In the genomic region with DNA sequence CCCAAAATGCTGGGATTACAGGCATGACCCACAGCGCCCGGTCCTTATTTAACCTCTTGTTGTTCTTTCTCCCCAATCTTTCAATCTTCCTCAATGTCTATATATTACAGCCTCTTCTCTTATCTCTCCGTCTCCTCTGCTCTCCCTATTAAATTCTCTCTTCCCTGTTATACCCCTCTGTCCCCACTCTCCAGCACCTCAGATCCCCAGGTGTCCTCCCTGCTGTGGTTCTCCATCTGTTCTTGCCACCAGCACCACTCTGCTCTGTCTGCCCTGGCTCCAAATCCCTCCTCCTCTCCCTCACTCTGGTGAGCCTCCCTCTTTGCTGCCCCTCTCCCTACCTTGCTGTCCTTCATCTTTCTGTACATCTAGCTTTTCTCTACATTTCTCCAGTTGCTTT, we compare ENCODE assay signal across 8 cellular contexts. TPM values are rescaled to one million over a fixed set of nuclear protein-coding genes. Genes with fewer than 3 reads are reported as not detected.
DNase-seq lines count a peak whose midpoint lies in the region; ATAC-seq and TF ChIP-seq lines count a peak whose summit lies in the region.

No MANE protein-coding gene starts in this region.

- H3K9me3 ChIP-seq in T-helper 17 cell (ENCODE audit: control insufficient read depth, low read length, poor library complexity, severe bottlenecking) = peaks cover 4% of the 10 kb centered on the region
- peaks cover 0 to 27% (median 0%) of the 10 kb centered on the region in 3 donors for H3K9me3 ChIP-seq in esophagus squamous epithelium

- H3K27me3 ChIP-seq in esophagus squamous epithelium = no peaks in the 10 kb centered on the region

- H3K4me1 ChIP-seq in esophagus squamous epithelium = peaks cover 0 to 28% (median 4%) of the 10 kb centered on the region in 3 donors

- no peak for TF ChIP-seq POLR2A in esophagus squamous epithelium (IDR thresholded peaks at IDR 0.05)

- ATAC-seq in T-helper 17 cell = no peak
- ATAC-seq in stimulated activated naive B cell treated with anti-CD40 and anti-IgM and Interleukin-4, amounts not matched to agents 10 μg/mL and 1 μg/mL and 100 μg/mL, for 72 hours (replicated peaks) = no peak
- no peak for ATAC-seq in HG02970 (IDR thresholded peaks at IDR 0.05; ENCODE audit: low FRiP score, unreplicated experiment)

- H3K27ac ChIP-seq in esophagus squamous epithelium = peak overlapping the region in 1 of 4 donors; percentile 91

- peaks cover 49% of the 10 kb centered on the region for H3K36me3 Mint-ChIP-seq in T-helper 2 cell treated with Interferon-gamma antibody and Interleukin-4, amounts not matched to agents 5 μg/mL and 100 μg/mL, for 36 hours (ENCODE audit: low read depth)
- peaks cover 3% of the 10 kb centered on the region for H3K36me3 Mint-ChIP-seq in T-helper 17 cell (ENCODE audit: low read depth)
- peaks cover 17 to 41% of the 10 kb centered on the region in 2 donors for H3K36me3 Mint-ChIP-seq in stimulated activated naive B cell treated with anti-CD40 and anti-IgM and Interleukin-4, amounts not matched to agents 10 μg/mL and 1 μg/mL and 100 μg/mL, for 72 hours

- no peaks in the 10 kb centered on the region for H3K27me3 Mint-ChIP-seq in T-helper 2 cell treated with Interferon-gamma antibody and Interleukin-4, amounts not matched to agents 5 μg/mL and 100 μg/mL, for 36 hours (ENCODE audit: low read depth)
- H3K27me3 Mint-ChIP-seq in T-helper 17 cell = no peaks in the 10 kb centered on the region
- H3K27me3 Mint-ChIP-seq in stimulated activated naive B cell treated with anti-CD40 and anti-IgM and Interleukin-4, amounts not matched to agents 10 μg/mL and 1 μg/mL and 100 μg/mL, for 72 hours = no peaks in the 10 kb centered on the region

- 90 to 95% methylated on average over 3 of the region's 3 CpGs for WGBS in esophagus squamous epithelium, 2 donors

- H3K4me1 Mint-ChIP-seq in T-helper 2 cell treated with Interferon-gamma antibody and Interleukin-4, amounts not matched to agents 5 μg/mL and 100 μg/mL, for 36 hours (ENCODE audit: low read depth) = peaks cover 18% of the 10 kb centered on the region
- H3K4me1 Mint-ChIP-seq in T-helper 17 cell = peaks cover 15% of the 10 kb centered on the region
- H3K4me1 Mint-ChIP-seq in stimulated activated naive B cell treated with anti-CD40 and anti-IgM and Interleukin-4, amounts not matched to agents 10 μg/mL and 1 μg/mL and 100 μg/mL, for 72 hours = peaks cover 21 to 47% of the 10 kb centered on the region in 2 donors

- H3K27ac Mint-ChIP-seq in T-helper 2 cell treated with Interferon-gamma antibody and Interleukin-4, amounts not matched to agents 5 μg/mL and 100 μg/mL, for 36 hours = no peak overlapping the region
- H3K27ac Mint-ChIP-seq in T-helper 17 cell = peak overlapping the region; percentile 83
- peak overlapping the region; percentile 96 for H3K27ac Mint-ChIP-seq in stimulated activated naive B cell treated with anti-CD40 and anti-IgM and Interleukin-4, amounts not matched to agents 10 μg/mL and 1 μg/mL and 100 μg/mL, for 72 hours

- DNase-seq in T-helper 2 cell treated with Interferon-gamma antibody and Interleukin-4, amounts not matched to agents 5 μg/mL and 100 μg/mL, for 36 hours (ENCODE audit: low spot score) = no peak
- no peak for DNase-seq in T-helper 2 cell
- no peak for DNase-seq in T-helper 17 cell
- no peak for DNase-seq in esophagus squamous epithelium (lab: John Stamatoyannopoulos, UW)
- no peak for DNase-seq in stimulated activated naive B cell treated with anti-CD40 and anti-IgM and Interleukin-4, amounts not matched to agents 10 μg/mL and 1 μg/mL and 100 μg/mL, for 72 hours
- DNase-seq in mucosa of gallbladder (ENCODE audit: low spot score) = no peak
- DNase-seq in NCI-H2227 (lab: John Stamatoyannopoulos, UW; ENCODE audit: unreplicated experiment) = no peak

- H3K4me3 ChIP-seq in esophagus squamous epithelium = peak overlapping the region in 3 of 4 donors; percentile 61 to 77 (median 69)

- H3K36me3 ChIP-seq in esophagus squamous epithelium = peaks cover 0 to 29% (median 0%) of the 10 kb centered on the region in 3 donors

- TF ChIP-seq CTCF in esophagus squamous epithelium (IDR thresholded peaks at IDR 0.05) = no peak

- peaks cover 56% of the 10 kb centered on the region for H3K9me3 Mint-ChIP-seq in T-helper 2 cell treated with Interferon-gamma antibody and Interleukin-4, amounts not matched to agents 5 μg/mL and 100 μg/mL, for 36 hours
- peaks cover 4 to 5% of the 10 kb centered on the region in 2 donors for H3K9me3 Mint-ChIP-seq in stimulated activated naive B cell treated with anti-CD40 and anti-IgM and Interleukin-4, amounts not matched to agents 10 μg/mL and 1 μg/mL and 100 μg/mL, for 72 hours

- intact Hi-C loops in esophagus squamous epithelium (cut with DNase I) = no loop called here

- H3K4me3 Mint-ChIP-seq in T-helper 2 cell treated with Interferon-gamma antibody and Interleukin-4, amounts not matched to agents 5 μg/mL and 100 μg/mL, for 36 hours = peak overlapping the region; percentile 78
- H3K4me3 Mint-ChIP-seq in T-helper 17 cell = peak overlapping the region; percentile 85
- peak overlapping the region; percentile 84 to 85 for H3K4me3 Mint-ChIP-seq in stimulated activated naive B cell treated with anti-CD40 and anti-IgM and Interleukin-4, amounts not matched to agents 10 μg/mL and 1 μg/mL and 100 μg/mL, for 72 hours

RNA-seq across cellular contexts. Expression of gene ZNF600, which starts 1.1 kb away (rescaled TPM):
- total RNA-seq in T-helper 17 cell (10 to 100 TPM in 1 of 2 donors, 1 to 10 TPM in 1; 5.7 to 17.9 TPM), esophagus squamous epithelium (10 to 100 TPM in 1 of 4 donors, 1 to 10 TPM in 3; 2.3 to 16.2 (median 4.6) TPM), mucosa of gallbladder (18.1 TPM)

RNA-seq across cellular contexts. Expression of gene ZNF28, which starts 35.9 kb away (rescaled TPM):
- total RNA-seq in T-helper 17 cell = 10 to 100 TPM; 10.2 to 11.6 TPM
- total RNA-seq in esophagus squamous epithelium = 10 to 100 TPM in 2 of 4 donors, 1 to 10 TPM in 2; 4.0 to 11.8 (median 9.6) TPM
- 27.9 TPM for total RNA-seq in mucosa of gallbladder

RNA-seq across cellular contexts. Expression of gene ZNF611, which starts 50.7 kb away (rescaled TPM):
- 10 to 100 TPM; 21.1 to 25.8 TPM for total RNA-seq in T-helper 17 cell
- 1 to 10 TPM; 4.9 to 8.7 (median 7.9) TPM for total RNA-seq in esophagus squamous epithelium
- 29.6 TPM for total RNA-seq in mucosa of gallbladder
